ENCODE assay signal across 1 cellular context in the genomic region with DNA sequence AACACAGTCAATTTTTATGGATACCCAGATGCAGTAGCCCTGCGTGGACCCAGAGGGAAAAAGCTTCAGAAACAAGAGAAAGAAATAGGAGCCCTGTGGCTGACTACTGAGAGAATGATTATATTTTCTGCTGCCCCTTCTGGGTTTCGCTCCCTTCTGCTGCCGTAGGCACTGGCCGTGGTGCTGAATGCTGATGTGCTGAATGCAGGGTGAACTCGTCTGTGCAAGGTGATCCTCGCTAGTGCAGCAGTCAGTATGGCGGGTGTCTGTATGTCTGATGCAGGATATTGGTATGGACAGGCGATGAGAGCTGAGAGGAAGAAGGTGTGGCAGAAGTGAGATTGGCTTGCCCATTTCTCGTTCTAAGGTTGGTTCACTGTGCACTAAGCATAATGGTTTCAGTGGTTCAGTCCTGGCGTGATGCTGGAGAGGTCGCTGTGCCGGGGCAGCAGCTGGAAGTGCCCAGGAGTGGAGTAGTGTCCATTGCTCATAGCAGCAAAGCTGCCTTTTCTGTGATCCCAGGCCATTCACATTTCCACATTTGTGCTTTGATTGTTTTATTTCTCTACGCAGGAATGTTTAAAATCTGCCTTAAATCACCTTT.
TF ChIP-seq lines count a peak whose summit lies in the region.

No MANE protein-coding gene starts in this region.

TF ChIP-seq in IMR-90, 13 proteins besides CTCF, POLR2A, EP300 and RAD21 (continued from another document):
- TF ChIP-seq, protein P1, sequence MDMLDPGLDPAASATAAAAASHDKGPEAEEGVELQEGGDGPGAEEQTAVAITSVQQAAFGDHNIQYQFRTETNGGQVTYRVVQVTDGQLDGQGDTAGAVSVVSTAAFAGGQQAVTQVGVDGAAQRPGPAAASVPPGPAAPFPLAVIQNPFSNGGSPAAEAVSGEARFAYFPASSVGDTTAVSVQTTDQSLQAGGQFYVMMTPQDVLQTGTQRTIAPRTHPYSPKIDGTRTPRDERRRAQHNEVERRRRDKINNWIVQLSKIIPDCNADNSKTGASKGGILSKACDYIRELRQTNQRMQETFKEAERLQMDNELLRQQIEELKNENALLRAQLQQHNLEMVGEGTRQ (IDR thresholded peaks at IDR 0.05; ENCODE audit: low read depth, low read length): no peak
